Comparison of ENCODE assay signal across 8 cellular contexts in genomic region chr7:6435486-6436384, GRCh38. TPM values are rescaled to one million over a fixed set of nuclear protein-coding genes. Genes with fewer than 3 reads are reported as not detected.
DNase-seq lines count a peak whose midpoint lies in the region; ATAC-seq and TF ChIP-seq lines count a peak whose summit lies in the region.

No MANE protein-coding gene starts in this region.

- ATAC-seq in GM19372 (IDR thresholded peaks at IDR 0.05; ENCODE audit: low read depth, unreplicated experiment) (peak; percentile 79), mucosa of descending colon (peak; percentile 93)

- H2AFZ ChIP-seq in OCI-LY1 (ENCODE audit: low read length) = no peak overlapping the region

- H3K79me2 ChIP-seq in OCI-LY1 (ENCODE audit: insufficient read depth, low read length) = no peaks in the 10 kb centered on the region

- DNase-seq in CD14-positive monocyte (ENCODE audit: low spot score) = peak; percentile 81
- peak; percentile 78 for DNase-seq in HT1080 (ENCODE audit: low read depth)
- peak; percentile 90 for DNase-seq in activated CD8-positive, alpha-beta memory T cell treated with anti-CD3 and anti-CD28 coated beads, Interleukin-2, amount 50 U/mL, for 4 hours
- DNase-seq in endothelial cell (ENCODE audit: low spot score) = peak; percentile 94
- DNase-seq in mucosa of descending colon = peak; percentile 80 to 89 (median 84)
- peak; percentile 68 to 85 for DNase-seq in stimulated activated CD8-positive, alpha-beta memory T cell treated with anti-CD3 and anti-CD28 coated beads, Interleukin-4, amount 100 ng/mL, for 4 hours (ENCODE audit: low read depth in 2 of 2, low spot score in 1 of 2)

- no peaks in the 10 kb centered on the region for H3K9me3 ChIP-seq in OCI-LY1 (ENCODE audit: low read length)
- no peaks in the 10 kb centered on the region for H3K9me3 ChIP-seq in mucosa of descending colon

- H4K20me1 ChIP-seq in OCI-LY1 (ENCODE audit: insufficient read depth, low read length) = no peaks in the 10 kb centered on the region

- H3K36me3 Mint-ChIP-seq in CD14-positive monocyte (peaks cover 22 to 58% of the 10 kb centered on the region in 2 donors), endothelial cell (ENCODE audit: low read depth, unreplicated experiment) (peaks cover 27% of the 10 kb centered on the region)

- H3K9ac ChIP-seq in OCI-LY1 (ENCODE audit: low read length) = no peak overlapping the region

- H3K4me3 Mint-ChIP-seq in CD14-positive monocyte (peak overlapping the region; percentile 73 to 83), endothelial cell (ENCODE audit: unreplicated experiment) (no peak overlapping the region)

- H3K27me3 ChIP-seq in OCI-LY1 (ENCODE audit: insufficient read depth, low read length) = no peaks in the 10 kb centered on the region

- H3K9me2 ChIP-seq in OCI-LY1 (ENCODE audit: low read depth, low read length) = no peaks in the 10 kb centered on the region

- TF ChIP-seq CTCF in CD14-positive monocyte (IDR thresholded peaks at IDR 0.05) = peak; percentile 99
- peak; percentile 96 for TF ChIP-seq CTCF in OCI-LY1 (IDR thresholded peaks at IDR 0.05; ENCODE audit: low read length)
- TF ChIP-seq CTCF in endothelial cell (IDR thresholded peaks at IDR 0.05; ENCODE audit: unreplicated experiment) = peak; percentile 94
- TF ChIP-seq CTCF in mucosa of descending colon (IDR thresholded peaks at IDR 0.05) = peak; percentile 94

- H3K4me3 ChIP-seq in OCI-LY1 (ENCODE audit: low read depth, low read length, poor library complexity, severe bottlenecking) (no peak overlapping the region), mucosa of descending colon (no peak overlapping the region)

- H3K27me3 Mint-ChIP-seq in CD14-positive monocyte (ENCODE audit: low read depth in 3 of 3) (peaks cover 0 to 2% (median 0%) of the 10 kb centered on the region in 3 donors), endothelial cell (ENCODE audit: unreplicated experiment) (peaks cover 3% of the 10 kb centered on the region)

- H3K4me1 Mint-ChIP-seq in CD14-positive monocyte (peaks cover 83% of the 10 kb centered on the region), endothelial cell (ENCODE audit: unreplicated experiment) (peaks cover 25% of the 10 kb centered on the region)

- H3K4me1 ChIP-seq in OCI-LY1 (ENCODE audit: insufficient read depth, low read length, severe bottlenecking) = peaks cover 17% of the 10 kb centered on the region
- peaks cover 11% of the 10 kb centered on the region for H3K4me1 ChIP-seq in mucosa of descending colon (ENCODE audit: low read depth)

- 0 out of 2 replicates have a peak overlapping the region, but pooled peaks have one; percentile 14 for H3K4me2 ChIP-seq in OCI-LY1 (ENCODE audit: low read length)

- no peaks in the 10 kb centered on the region for H3F3A ChIP-seq in OCI-LY1 (ENCODE audit: insufficient read depth, low read length)

- H3K36me3 ChIP-seq in OCI-LY1 (ENCODE audit: insufficient read depth, low read length) (peaks cover 32% of the 10 kb centered on the region; the same call in 1 of the 2 replicates), mucosa of descending colon (ENCODE audit: low read depth) (no peaks in the 10 kb centered on the region)

- peak overlapping the region; percentile 34 for H3K27ac ChIP-seq in OCI-LY1 (ENCODE audit: low read depth, low read length, poor library complexity, severe bottlenecking)

- peaks cover 0 to 2% (median 0%) of the 10 kb centered on the region in 7 donors for H3K9me3 Mint-ChIP-seq in CD14-positive monocyte
- no peaks in the 10 kb centered on the region for H3K9me3 Mint-ChIP-seq in endothelial cell (ENCODE audit: unreplicated experiment)

- H3K27ac Mint-ChIP-seq in CD14-positive monocyte = peak overlapping the region; percentile 95 to 100 (median 100)
- peak overlapping the region; percentile 27 for H3K27ac Mint-ChIP-seq in endothelial cell (ENCODE audit: unreplicated experiment)

- intact Hi-C loops in CD14-positive monocyte (cut with micrococcal nuclease) (loop anchor here (1.0 to 5.0 kb wide), 2 partner anchors 9 to 43 kb away; no protein-coding TSS in a partner anchor), mucosa of descending colon (cut with DNase I, micrococcal nuclease) (loop anchor here in 1 of 2 donors (10.0 kb wide), 1 partner anchor 161 kb away; the partner anchor contains the start of gene CYTH3)

RNA-seq across cellular contexts. Expression of gene DAGLB, which starts 12.0 kb away (rescaled TPM):
- 10 to 100 TPM; 15.2 to 16.4 TPM for polyA plus RNA-seq in CD14-positive monocyte
- total RNA-seq in HT1080 (2014; rRNA removed; shearing (Covaris generic)) = 11.0 and 17.1 TPM in 2 replicates
- polyA plus RNA-seq in HT1080 (2015; cell fraction: cytosol; rRNA removed) = 9.8 and 13.1 TPM in 2 replicates
- 37.1 and 41.2 TPM in 2 replicates for polyA plus RNA-seq in HT1080 (2015; cell fraction: nucleus; rRNA removed)
- total RNA-seq in endothelial cell (ENCODE audit: unreplicated experiment) (27.2 TPM), mucosa of descending colon (10 to 100 TPM; 18.4 to 25.4 (median 20.3) TPM)

RNA-seq across cellular contexts. Expression of gene KDELR2, which starts 48.2 kb away (rescaled TPM):
- 100 to 1,000 TPM in 1 of 2 donors, 10 to 100 TPM in 1; 91.7 to 103 TPM for polyA plus RNA-seq in CD14-positive monocyte
- total RNA-seq in HT1080 (2014; rRNA removed; shearing (Covaris generic)) = 66.7 and 125 TPM in 2 replicates
- polyA plus RNA-seq in HT1080 (2015; cell fraction: cytosol; rRNA removed) = 165 and 187 TPM in 2 replicates
- polyA plus RNA-seq in HT1080 (2015; cell fraction: nucleus; rRNA removed) = 78.3 and 82.8 TPM in 2 replicates
- total RNA-seq in endothelial cell (ENCODE audit: unreplicated experiment) = 105 TPM
- 100 to 1,000 TPM; 118 to 225 (median 219) TPM for total RNA-seq in mucosa of descending colon
